In genomic region chr9:113425072-113425471, GRCh38 we compare ENCODE assay signal across 1 cellular context.
TF ChIP-seq lines count a peak whose summit lies in the region.

No MANE protein-coding gene starts in this region.

TF ChIP-seq in H1, 55 proteins besides CTCF, POLR2A, EP300 and RAD21:
- TF ChIP-seq ASH2L (IDR thresholded peaks at IDR 0.05; ENCODE audit: low read length), result peak; percentile 24
- no peak for TF ChIP-seq JUND (IDR thresholded peaks at IDR 0.05; ENCODE audit: low read length)
